In the genomic region with DNA sequence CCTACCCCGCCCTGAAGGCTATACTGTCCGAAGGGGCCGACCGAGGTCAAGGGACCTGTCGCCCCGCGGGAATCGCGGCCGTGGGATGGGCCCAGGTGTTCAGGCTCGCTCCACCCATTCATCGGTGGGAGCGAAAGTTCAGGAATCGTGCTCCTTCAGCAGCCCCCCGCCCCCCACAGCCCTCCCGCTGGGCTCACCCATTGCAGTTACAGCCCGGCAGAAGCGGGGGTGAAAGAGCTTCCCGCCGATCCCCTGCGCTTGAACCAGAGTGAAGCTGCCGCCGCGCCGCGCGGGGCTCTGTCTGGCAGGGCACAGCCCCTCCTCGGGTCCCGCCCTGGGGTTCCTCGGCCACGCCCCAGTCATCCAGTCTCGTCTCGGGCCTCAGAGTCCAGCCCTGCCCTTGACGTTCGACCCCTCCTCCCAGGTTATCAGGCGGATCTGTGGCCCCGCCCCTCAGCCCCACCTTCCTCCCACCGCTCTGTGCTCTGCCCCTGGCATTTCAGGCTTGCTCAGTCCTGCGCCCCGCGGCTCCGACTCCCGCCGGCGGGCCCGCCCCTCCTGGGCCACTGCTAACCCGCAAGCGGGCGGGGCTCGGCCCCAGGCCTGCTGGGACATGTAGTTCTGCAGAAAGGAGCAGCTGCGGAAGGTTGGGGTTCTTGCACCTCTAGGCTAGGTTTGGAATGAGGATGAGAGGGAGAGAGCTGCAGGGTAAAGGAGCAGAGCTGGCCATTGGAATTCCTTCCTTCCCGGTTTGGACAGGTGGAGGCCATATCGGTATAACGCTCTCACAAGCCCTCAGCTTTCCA, we compare ENCODE assay signal across 1 cellular context.
TF ChIP-seq lines count a peak whose summit lies in the region.

A gene (minus strand): TSS at position 303 of the 806 bp plus-strand sequence. CDS start 3,955 bp downstream, outside the sequence.

TF ChIP-seq in HepG2, 621 proteins besides CTCF, POLR2A, EP300 and RAD21 (continued from another document and continues in another):
- TF ChIP-seq, protein P1, sequence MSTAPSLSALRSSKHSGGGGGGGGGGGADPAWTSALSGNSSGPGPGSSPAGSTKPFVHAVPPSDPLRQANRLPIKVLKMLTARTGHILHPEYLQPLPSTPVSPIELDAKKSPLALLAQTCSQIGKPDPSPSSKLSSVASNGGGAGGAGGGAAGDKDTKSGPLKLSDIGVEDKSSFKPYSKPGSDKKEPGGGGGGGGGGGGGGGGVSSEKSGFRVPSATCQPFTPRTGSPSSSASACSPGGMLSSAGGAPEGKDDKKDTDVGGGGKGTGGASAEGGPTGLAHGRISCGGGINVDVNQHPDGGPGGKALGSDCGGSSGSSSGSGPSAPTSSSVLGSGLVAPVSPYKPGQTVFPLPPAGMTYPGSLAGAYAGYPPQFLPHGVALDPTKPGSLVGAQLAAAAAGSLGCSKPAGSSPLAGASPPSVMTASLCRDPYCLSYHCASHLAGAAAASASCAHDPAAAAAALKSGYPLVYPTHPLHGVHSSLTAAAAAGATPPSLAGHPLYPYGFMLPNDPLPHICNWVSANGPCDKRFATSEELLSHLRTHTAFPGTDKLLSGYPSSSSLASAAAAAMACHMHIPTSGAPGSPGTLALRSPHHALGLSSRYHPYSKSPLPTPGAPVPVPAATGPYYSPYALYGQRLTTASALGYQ (CRISPR knock-in tag; IDR thresholded peaks at IDR 0.05) = peak; percentile 51; the same call in 1 of the 2 replicates
- peak; percentile 45 for TF ChIP-seq BORCS8-MEF2B (CRISPR knock-in tag; IDR thresholded peaks at IDR 0.05)
- no peak for TF ChIP-seq ZNF12 (CRISPR knock-in tag; IDR thresholded peaks at IDR 0.05)
- TF ChIP-seq, protein P2, sequence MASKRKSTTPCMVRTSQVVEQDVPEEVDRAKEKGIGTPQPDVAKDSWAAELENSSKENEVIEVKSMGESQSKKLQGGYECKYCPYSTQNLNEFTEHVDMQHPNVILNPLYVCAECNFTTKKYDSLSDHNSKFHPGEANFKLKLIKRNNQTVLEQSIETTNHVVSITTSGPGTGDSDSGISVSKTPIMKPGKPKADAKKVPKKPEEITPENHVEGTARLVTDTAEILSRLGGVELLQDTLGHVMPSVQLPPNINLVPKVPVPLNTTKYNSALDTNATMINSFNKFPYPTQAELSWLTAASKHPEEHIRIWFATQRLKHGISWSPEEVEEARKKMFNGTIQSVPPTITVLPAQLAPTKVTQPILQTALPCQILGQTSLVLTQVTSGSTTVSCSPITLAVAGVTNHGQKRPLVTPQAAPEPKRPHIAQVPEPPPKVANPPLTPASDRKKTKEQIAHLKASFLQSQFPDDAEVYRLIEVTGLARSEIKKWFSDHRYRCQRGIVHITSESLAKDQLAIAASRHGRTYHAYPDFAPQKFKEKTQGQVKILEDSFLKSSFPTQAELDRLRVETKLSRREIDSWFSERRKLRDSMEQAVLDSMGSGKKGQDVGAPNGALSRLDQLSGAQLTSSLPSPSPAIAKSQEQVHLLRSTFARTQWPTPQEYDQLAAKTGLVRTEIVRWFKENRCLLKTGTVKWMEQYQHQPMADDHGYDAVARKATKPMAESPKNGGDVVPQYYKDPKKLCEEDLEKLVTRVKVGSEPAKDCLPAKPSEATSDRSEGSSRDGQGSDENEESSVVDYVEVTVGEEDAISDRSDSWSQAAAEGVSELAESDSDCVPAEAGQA (IDR thresholded peaks at IDR 0.05; ENCODE audit: low read depth) = no peak
- TF ChIP-seq, protein P2 (CRISPR knock-in tag; IDR thresholded peaks at IDR 0.05; ENCODE audit: borderline replicate concordance) = no peak
- TF ChIP-seq MAFK (conservative IDR thresholded peaks at IDR 0.05 in 1 of 2, IDR thresholded peaks at IDR 0.05 in 1 of 2; ENCODE audit: low read length in 2 of 2) = no peak
- TF ChIP-seq ZNF773 (CRISPR knock-in tag; IDR thresholded peaks at IDR 0.05; ENCODE audit: borderline replicate concordance) = no peak
- no peak for TF ChIP-seq NCOA5 (CRISPR knock-in tag; IDR thresholded peaks at IDR 0.05)
- TF ChIP-seq, protein P3, sequence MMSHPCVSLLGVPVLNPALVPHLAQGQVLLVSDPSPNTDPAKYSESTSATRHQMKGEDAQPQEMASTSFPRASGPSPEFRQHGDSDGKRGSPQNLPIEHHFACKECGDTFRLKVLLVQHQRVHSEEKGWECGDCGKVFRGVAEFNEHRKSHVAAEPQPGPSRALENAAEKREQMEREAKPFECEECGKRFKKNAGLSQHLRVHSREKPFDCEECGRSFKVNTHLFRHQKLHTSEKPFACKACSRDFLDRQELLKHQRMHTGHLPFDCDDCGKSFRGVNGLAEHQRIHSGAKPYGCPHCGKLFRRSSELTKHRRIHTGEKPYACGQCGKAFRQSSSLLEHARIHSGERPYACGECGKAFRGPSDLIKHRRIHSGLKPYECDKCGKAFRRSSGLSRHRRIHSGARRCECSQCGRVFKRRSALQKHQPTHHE (CRISPR knock-in tag; IDR thresholded peaks at IDR 0.05; ENCODE audit: borderline replicate concordance) = peak; percentile 85
- no peak for TF ChIP-seq POLR2AphosphoS2 (IDR thresholded peaks at IDR 0.05; ENCODE audit: low read depth, low read length)
- peak; percentile 83 for TF ChIP-seq ZNF430 (CRISPR knock-in tag; IDR thresholded peaks at IDR 0.05)
- peak; percentile 30 for TF ChIP-seq AGO1 (IDR thresholded peaks at IDR 0.05; ENCODE audit: low read depth, low read length, poor library complexity, severe bottlenecking)
- TF ChIP-seq, protein P4, sequence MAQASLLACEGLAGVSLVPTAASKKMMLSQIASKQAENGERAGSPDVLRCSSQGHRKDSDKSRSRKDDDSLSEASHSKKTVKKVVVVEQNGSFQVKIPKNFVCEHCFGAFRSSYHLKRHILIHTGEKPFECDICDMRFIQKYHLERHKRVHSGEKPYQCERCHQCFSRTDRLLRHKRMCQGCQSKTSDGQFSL (CRISPR knock-in tag; IDR thresholded peaks at IDR 0.05) = no peak
- TF ChIP-seq, protein P5, sequence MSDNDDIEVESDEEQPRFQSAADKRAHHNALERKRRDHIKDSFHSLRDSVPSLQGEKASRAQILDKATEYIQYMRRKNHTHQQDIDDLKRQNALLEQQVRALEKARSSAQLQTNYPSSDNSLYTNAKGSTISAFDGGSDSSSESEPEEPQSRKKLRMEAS (IDR thresholded peaks at IDR 0.05) = no peak
- peak; percentile 92 for TF ChIP-seq KLF12 (CRISPR knock-in tag; IDR thresholded peaks at IDR 0.05; ENCODE audit: borderline replicate concordance)
- TF ChIP-seq, protein P6, sequence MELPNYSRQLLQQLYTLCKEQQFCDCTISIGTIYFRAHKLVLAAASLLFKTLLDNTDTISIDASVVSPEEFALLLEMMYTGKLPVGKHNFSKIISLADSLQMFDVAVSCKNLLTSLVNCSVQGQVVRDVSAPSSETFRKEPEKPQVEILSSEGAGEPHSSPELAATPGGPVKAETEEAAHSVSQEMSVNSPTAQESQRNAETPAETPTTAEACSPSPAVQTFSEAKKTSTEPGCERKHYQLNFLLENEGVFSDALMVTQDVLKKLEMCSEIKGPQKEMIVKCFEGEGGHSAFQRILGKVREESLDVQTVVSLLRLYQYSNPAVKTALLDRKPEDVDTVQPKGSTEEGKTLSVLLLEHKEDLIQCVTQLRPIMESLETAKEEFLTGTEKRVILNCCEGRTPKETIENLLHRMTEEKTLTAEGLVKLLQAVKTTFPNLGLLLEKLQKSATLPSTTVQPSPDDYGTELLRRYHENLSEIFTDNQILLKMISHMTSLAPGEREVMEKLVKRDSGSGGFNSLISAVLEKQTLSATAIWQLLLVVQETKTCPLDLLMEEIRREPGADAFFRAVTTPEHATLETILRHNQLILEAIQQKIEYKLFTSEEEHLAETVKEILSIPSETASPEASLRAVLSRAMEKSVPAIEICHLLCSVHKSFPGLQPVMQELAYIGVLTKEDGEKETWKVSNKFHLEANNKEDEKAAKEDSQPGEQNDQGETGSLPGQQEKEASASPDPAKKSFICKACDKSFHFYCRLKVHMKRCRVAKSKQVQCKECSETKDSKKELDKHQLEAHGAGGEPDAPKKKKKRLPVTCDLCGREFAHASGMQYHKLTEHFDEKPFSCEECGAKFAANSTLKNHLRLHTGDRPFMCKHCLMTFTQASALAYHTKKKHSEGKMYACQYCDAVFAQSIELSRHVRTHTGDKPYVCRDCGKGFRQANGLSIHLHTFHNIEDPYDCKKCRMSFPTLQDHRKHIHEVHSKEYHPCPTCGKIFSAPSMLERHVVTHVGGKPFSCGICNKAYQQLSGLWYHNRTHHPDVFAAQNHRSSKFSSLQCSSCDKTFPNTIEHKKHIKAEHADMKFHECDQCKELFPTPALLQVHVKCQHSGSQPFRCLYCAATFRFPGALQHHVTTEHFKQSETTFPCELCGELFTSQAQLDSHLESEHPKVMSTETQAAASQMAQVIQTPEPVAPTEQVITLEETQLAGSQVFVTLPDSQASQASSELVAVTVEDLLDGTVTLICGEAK (IDR thresholded peaks at IDR 0.05) = no peak
- TF ChIP-seq, protein P6 (CRISPR knock-in tag; IDR thresholded peaks at IDR 0.05) = no peak; the same call in 1 of the 2 replicates
- TF ChIP-seq MEIS1 (CRISPR knock-in tag; IDR thresholded peaks at IDR 0.05; ENCODE audit: borderline replicate concordance) = peak; percentile 89
- peak; percentile 63; the same call in 1 of the 2 replicates for TF ChIP-seq ZNF788 (CRISPR knock-in tag; IDR thresholded peaks at IDR 0.05; ENCODE audit: borderline replicate concordance)
- TF ChIP-seq SRSF4 (IDR thresholded peaks at IDR 0.05; ENCODE audit: low read depth, low read length, poor library complexity, severe bottlenecking) = no peak
- TF ChIP-seq, protein P7, sequence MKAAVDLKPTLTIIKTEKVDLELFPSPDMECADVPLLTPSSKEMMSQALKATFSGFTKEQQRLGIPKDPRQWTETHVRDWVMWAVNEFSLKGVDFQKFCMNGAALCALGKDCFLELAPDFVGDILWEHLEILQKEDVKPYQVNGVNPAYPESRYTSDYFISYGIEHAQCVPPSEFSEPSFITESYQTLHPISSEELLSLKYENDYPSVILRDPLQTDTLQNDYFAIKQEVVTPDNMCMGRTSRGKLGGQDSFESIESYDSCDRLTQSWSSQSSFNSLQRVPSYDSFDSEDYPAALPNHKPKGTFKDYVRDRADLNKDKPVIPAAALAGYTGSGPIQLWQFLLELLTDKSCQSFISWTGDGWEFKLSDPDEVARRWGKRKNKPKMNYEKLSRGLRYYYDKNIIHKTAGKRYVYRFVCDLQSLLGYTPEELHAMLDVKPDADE (CRISPR knock-in tag; IDR thresholded peaks at IDR 0.05) = no peak
- TF ChIP-seq, protein P8, sequence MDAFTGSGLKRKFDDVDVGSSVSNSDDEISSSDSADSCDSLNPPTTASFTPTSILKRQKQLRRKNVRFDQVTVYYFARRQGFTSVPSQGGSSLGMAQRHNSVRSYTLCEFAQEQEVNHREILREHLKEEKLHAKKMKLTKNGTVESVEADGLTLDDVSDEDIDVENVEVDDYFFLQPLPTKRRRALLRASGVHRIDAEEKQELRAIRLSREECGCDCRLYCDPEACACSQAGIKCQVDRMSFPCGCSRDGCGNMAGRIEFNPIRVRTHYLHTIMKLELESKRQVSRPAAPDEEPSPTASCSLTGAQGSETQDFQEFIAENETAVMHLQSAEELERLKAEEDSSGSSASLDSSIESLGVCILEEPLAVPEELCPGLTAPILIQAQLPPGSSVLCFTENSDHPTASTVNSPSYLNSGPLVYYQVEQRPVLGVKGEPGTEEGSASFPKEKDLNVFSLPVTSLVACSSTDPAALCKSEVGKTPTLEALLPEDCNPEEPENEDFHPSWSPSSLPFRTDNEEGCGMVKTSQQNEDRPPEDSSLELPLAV (CRISPR knock-in tag; conservative IDR thresholded peaks at IDR 0.05; ENCODE audit: low read depth) = no peak
- TF ChIP-seq ZNF776 (CRISPR knock-in tag; IDR thresholded peaks at IDR 0.05) = 0 out of 2 replicates have a peak, but pooled peaks have one; percentile 76
- TF ChIP-seq ZNF468 (CRISPR knock-in tag; IDR thresholded peaks at IDR 0.05) = no peak
- TF ChIP-seq GATA4 (IDR thresholded peaks at IDR 0.05; ENCODE audit: borderline replicate concordance, low read depth) = peak; percentile 70; the same call in 1 of the 2 replicates
- peak; percentile 10; the same call in 1 of the 2 replicates for TF ChIP-seq FOXO1 (CRISPR knock-in tag; IDR thresholded peaks at IDR 0.05)
